ENCODE assay signal across 19 cellular contexts in the genomic region with DNA sequence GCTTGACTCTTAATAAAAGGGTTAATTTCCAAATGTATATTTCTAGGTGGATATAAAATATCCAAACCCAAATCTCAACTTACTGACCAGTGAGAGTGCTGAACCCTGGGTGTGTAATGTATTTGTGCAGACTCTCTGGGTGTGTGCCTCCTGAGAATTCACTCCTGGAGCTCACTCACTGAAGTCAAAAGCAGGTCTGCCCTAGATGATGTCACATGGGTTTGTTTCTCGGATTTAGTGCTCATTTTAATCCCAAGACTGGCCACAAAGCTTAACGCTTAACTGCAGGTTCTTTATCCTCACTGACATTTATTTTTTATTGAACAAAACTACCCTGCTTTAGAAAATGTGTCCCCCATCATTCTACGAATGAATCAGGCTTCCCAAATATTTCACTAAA.
"Had no signal": no experiment of that assay in that cellular context is flagged by ENCODE, and none has a peak within 500 bp of the region (broad histone marks: within the 10 kb centered on the region; RNA-seq: fewer than 3 reads in every experiment).

No MANE protein-coding gene starts in this region.

- H3K9me3 Mint-ChIP-seq: activated CD4-positive, alpha-beta memory T cell treated with anti-CD3 and anti-CD28 coated beads, Interleukin-2, amount 10 ng/mL, durations not matched to agents 7 days and 5 days; activated naive CD4-positive, alpha-beta T cell treated with anti-CD3 and anti-CD28 coated beads, Interleukin-2, amount 50 U/mL, for 24 hours; activated T-cell treated with anti-CD3 and anti-CD28 coated beads, Interleukin-2, amount 50 U/mL, for 24 hours; mesothelial cell of epicardium; natural killer cell treated with Interleukin-12 subunit alpha and Interleukin-12 subunit beta and Interleukin-15 and Interleukin-18, amount 100 ng/mL, for 72 hours; stimulated activated memory B cell treated with anti-CD40 and anti-IgM and Interleukin-4, amounts not matched to agents 10 μg/mL and 1 μg/mL and 100 μg/mL, for 72 hours; T-helper 2 cell treated with Interferon-gamma antibody and Interleukin-4, amounts not matched to agents 5 μg/mL and 100 μg/mL, for 36 hours; type B pancreatic cell had no signal

- ATAC-seq: gastroesophageal sphincter; heart left ventricle; left lobe of liver; natural killer cell treated with Interleukin-12 subunit alpha and Interleukin-12 subunit beta and Interleukin-15 and Interleukin-18, amount 100 ng/mL, for 72 hours; stimulated activated memory B cell treated with anti-CD40 and anti-IgM and Interleukin-4, amounts not matched to agents 10 μg/mL and 1 μg/mL and 100 μg/mL, for 72 hours had no signal

- H3K27ac Mint-ChIP-seq: activated CD4-positive, alpha-beta memory T cell treated with anti-CD3 and anti-CD28 coated beads, Interleukin-2, amount 10 ng/mL, durations not matched to agents 7 days and 5 days; activated naive CD4-positive, alpha-beta T cell treated with anti-CD3 and anti-CD28 coated beads, Interleukin-2, amount 50 U/mL, for 24 hours; activated T-cell treated with anti-CD3 and anti-CD28 coated beads, Interleukin-2, amount 50 U/mL, for 24 hours; mesothelial cell of epicardium; natural killer cell treated with Interleukin-12 subunit alpha and Interleukin-12 subunit beta and Interleukin-15 and Interleukin-18, amount 100 ng/mL, for 72 hours; stimulated activated memory B cell treated with anti-CD40 and anti-IgM and Interleukin-4, amounts not matched to agents 10 μg/mL and 1 μg/mL and 100 μg/mL, for 72 hours; T-helper 2 cell treated with Interferon-gamma antibody and Interleukin-4, amounts not matched to agents 5 μg/mL and 100 μg/mL, for 36 hours; type B pancreatic cell had no signal

- H3K36me3 Mint-ChIP-seq: activated naive CD4-positive, alpha-beta T cell treated with anti-CD3 and anti-CD28 coated beads, Interleukin-2, amount 50 U/mL, for 24 hours; mesothelial cell of epicardium; natural killer cell treated with Interleukin-12 subunit alpha and Interleukin-12 subunit beta and Interleukin-15 and Interleukin-18, amount 100 ng/mL, for 72 hours; stimulated activated memory B cell treated with anti-CD40 and anti-IgM and Interleukin-4, amounts not matched to agents 10 μg/mL and 1 μg/mL and 100 μg/mL, for 72 hours had no signal

- DNase-seq: activated CD4-positive, alpha-beta memory T cell treated with anti-CD3 and anti-CD28 coated beads, Interleukin-2, amount 10 ng/mL, durations not matched to agents 7 days and 5 days; activated CD4-positive, alpha-beta T cell treated with anti-CD3 and anti-CD28 coated beads for 48 hours; activated CD4-positive, CD25-positive, alpha-beta regulatory T cell; activated gamma-delta T cell; activated T-cell treated with anti-CD3 and anti-CD28 coated beads, Interleukin-2, amount 50 U/mL, for 24 hours; effector CD8-positive, alpha-beta T cell; heart left ventricle; kidney; sigmoid colon; stimulated activated CD4-positive, alpha-beta T cell treated with anti-CD3 and anti-CD28 coated beads, Interleukin-4, amount 100 ng/mL, for 24 hours; testis had no signal

- H3K4me3 Mint-ChIP-seq: activated CD4-positive, alpha-beta memory T cell treated with anti-CD3 and anti-CD28 coated beads, Interleukin-2, amount 10 ng/mL, durations not matched to agents 7 days and 5 days; activated naive CD4-positive, alpha-beta T cell treated with anti-CD3 and anti-CD28 coated beads, Interleukin-2, amount 50 U/mL, for 24 hours; activated T-cell treated with anti-CD3 and anti-CD28 coated beads, Interleukin-2, amount 50 U/mL, for 24 hours; mesothelial cell of epicardium; natural killer cell treated with Interleukin-12 subunit alpha and Interleukin-12 subunit beta and Interleukin-15 and Interleukin-18, amount 100 ng/mL, for 72 hours; stimulated activated memory B cell treated with anti-CD40 and anti-IgM and Interleukin-4, amounts not matched to agents 10 μg/mL and 1 μg/mL and 100 μg/mL, for 72 hours; T-helper 2 cell treated with Interferon-gamma antibody and Interleukin-4, amounts not matched to agents 5 μg/mL and 100 μg/mL, for 36 hours; type B pancreatic cell had no signal

- H3K4me1 Mint-ChIP-seq: activated naive CD4-positive, alpha-beta T cell treated with anti-CD3 and anti-CD28 coated beads, Interleukin-2, amount 50 U/mL, for 24 hours; stimulated activated memory B cell treated with anti-CD40 and anti-IgM and Interleukin-4, amounts not matched to agents 10 μg/mL and 1 μg/mL and 100 μg/mL, for 72 hours had no signal

- H3K27me3 Mint-ChIP-seq: activated CD4-positive, alpha-beta memory T cell treated with anti-CD3 and anti-CD28 coated beads, Interleukin-2, amount 10 ng/mL, durations not matched to agents 7 days and 5 days; activated naive CD4-positive, alpha-beta T cell treated with anti-CD3 and anti-CD28 coated beads, Interleukin-2, amount 50 U/mL, for 24 hours; activated T-cell treated with anti-CD3 and anti-CD28 coated beads, Interleukin-2, amount 50 U/mL, for 24 hours; natural killer cell treated with Interleukin-12 subunit alpha and Interleukin-12 subunit beta and Interleukin-15 and Interleukin-18, amount 100 ng/mL, for 72 hours; stimulated activated memory B cell treated with anti-CD40 and anti-IgM and Interleukin-4, amounts not matched to agents 10 μg/mL and 1 μg/mL and 100 μg/mL, for 72 hours had no signal
